ENCODE assay signal across 1 cellular context in the genomic region with DNA sequence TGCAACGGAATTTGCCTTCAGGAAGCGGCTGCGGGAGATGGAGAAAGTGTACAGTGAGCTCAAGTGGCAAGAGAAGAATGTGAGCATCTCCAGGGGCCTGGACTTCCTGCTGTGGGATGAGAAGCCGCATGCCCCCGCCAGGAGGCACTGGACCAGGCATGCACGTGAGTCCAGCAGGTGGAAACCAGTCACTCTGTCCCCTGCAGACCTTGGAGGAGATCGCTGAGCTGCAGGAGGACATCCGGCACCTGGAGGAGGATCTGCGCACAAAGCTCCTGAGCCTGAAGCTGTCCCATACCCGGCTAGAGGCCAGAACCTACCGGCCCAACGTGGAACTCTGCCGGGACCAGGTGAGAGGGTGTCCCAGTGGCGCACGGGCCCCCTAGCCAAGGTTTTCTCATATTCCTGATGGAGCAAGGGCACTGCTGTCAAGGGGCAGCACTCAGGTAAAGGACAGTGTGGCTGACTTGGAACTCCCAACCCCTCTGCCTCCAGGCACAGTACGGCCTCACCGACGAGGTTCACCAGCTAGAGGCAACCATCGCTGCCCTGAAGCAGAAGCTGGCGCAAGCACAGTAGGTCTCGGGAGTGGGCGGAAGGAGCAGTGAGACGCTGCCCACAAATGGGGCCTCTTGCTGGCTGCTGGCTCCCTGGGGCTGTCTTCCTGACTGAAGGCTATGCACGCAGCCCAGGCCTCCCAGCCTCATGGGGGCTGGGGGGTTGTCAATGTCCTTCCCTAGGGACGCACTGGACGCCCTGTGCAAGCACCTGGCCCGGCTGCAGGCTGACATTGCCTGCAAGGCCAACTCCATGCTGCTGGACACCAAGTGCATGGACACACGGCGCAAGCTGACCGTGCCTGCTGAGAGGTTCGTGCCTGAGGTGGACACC.
TF ChIP-seq lines count a peak whose summit lies in the region.

No MANE protein-coding gene starts in this region.

TF ChIP-seq in K562, 482 proteins besides CTCF, POLR2A, EP300 and RAD21 (continued from another document):
- TF ChIP-seq, protein P1, sequence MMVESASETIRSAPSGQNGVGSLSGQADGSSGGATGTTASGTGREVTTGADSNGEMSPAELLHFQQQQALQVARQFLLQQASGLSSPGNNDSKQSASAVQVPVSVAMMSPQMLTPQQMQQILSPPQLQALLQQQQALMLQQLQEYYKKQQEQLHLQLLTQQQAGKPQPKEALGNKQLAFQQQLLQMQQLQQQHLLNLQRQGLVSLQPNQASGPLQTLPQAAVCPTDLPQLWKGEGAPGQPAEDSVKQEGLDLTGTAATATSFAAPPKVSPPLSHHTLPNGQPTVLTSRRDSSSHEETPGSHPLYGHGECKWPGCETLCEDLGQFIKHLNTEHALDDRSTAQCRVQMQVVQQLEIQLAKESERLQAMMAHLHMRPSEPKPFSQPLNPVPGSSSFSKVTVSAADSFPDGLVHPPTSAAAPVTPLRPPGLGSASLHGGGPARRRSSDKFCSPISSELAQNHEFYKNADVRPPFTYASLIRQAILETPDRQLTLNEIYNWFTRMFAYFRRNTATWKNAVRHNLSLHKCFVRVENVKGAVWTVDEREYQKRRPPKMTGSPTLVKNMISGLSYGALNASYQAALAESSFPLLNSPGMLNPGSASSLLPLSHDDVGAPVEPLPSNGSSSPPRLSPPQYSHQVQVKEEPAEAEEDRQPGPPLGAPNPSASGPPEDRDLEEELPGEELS (CRISPR knock-in tag; IDR thresholded peaks at IDR 0.05; ENCODE audit: borderline replicate concordance), result no peak
- TF ChIP-seq SMAD1 (IDR thresholded peaks at IDR 0.05; ENCODE audit: low read depth, low read length, partially characterized antibody), result no peak
- TF ChIP-seq, protein P2, sequence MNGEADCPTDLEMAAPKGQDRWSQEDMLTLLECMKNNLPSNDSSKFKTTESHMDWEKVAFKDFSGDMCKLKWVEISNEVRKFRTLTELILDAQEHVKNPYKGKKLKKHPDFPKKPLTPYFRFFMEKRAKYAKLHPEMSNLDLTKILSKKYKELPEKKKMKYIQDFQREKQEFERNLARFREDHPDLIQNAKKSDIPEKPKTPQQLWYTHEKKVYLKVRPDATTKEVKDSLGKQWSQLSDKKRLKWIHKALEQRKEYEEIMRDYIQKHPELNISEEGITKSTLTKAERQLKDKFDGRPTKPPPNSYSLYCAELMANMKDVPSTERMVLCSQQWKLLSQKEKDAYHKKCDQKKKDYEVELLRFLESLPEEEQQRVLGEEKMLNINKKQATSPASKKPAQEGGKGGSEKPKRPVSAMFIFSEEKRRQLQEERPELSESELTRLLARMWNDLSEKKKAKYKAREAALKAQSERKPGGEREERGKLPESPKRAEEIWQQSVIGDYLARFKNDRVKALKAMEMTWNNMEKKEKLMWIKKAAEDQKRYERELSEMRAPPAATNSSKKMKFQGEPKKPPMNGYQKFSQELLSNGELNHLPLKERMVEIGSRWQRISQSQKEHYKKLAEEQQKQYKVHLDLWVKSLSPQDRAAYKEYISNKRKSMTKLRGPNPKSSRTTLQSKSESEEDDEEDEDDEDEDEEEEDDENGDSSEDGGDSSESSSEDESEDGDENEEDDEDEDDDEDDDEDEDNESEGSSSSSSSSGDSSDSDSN (IDR thresholded peaks at IDR 0.05; ENCODE audit: borderline replicate concordance in 1 of 2, low read depth in 2 of 2, low read length in 2 of 2), result no peak
- no peak for TF ChIP-seq SMAD3 (CRISPR knock-in tag; conservative IDR thresholded peaks at IDR 0.05)
- no peak for TF ChIP-seq ZFP30 (CRISPR knock-in tag; IDR thresholded peaks at IDR 0.05; ENCODE audit: borderline replicate concordance)
- no peak for TF ChIP-seq POLR3A (IDR thresholded peaks at IDR 0.05; ENCODE audit: borderline replicate concordance, extremely low read depth, insufficient read depth, insufficient read length)
- TF ChIP-seq, protein P3, sequence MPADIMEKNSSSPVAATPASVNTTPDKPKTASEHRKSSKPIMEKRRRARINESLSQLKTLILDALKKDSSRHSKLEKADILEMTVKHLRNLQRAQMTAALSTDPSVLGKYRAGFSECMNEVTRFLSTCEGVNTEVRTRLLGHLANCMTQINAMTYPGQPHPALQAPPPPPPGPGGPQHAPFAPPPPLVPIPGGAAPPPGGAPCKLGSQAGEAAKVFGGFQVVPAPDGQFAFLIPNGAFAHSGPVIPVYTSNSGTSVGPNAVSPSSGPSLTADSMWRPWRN (IDR thresholded peaks at IDR 0.05; ENCODE audit: low read depth), result no peak
- TF ChIP-seq MYC (IDR thresholded peaks at IDR 0.05; ENCODE audit: low read depth, low read length), result 0 out of 2 replicates have a peak, but pooled peaks have one; percentile 37
- no peak for TF ChIP-seq MYC (CRISPR knock-in tag; IDR thresholded peaks at IDR 0.05; ENCODE audit: borderline replicate concordance, low read depth)
- TF ChIP-seq, protein P4, sequence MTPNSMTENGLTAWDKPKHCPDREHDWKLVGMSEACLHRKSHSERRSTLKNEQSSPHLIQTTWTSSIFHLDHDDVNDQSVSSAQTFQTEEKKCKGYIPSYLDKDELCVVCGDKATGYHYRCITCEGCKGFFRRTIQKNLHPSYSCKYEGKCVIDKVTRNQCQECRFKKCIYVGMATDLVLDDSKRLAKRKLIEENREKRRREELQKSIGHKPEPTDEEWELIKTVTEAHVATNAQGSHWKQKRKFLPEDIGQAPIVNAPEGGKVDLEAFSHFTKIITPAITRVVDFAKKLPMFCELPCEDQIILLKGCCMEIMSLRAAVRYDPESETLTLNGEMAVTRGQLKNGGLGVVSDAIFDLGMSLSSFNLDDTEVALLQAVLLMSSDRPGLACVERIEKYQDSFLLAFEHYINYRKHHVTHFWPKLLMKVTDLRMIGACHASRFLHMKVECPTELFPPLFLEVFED (CRISPR knock-in tag; conservative IDR thresholded peaks at IDR 0.05), result no peak
- no peak for TF ChIP-seq ZNF311 (CRISPR knock-in tag; IDR thresholded peaks at IDR 0.05)
- TF ChIP-seq NFRKB (IDR thresholded peaks at IDR 0.05; ENCODE audit: low read depth), result no peak
- TF ChIP-seq, protein P5, sequence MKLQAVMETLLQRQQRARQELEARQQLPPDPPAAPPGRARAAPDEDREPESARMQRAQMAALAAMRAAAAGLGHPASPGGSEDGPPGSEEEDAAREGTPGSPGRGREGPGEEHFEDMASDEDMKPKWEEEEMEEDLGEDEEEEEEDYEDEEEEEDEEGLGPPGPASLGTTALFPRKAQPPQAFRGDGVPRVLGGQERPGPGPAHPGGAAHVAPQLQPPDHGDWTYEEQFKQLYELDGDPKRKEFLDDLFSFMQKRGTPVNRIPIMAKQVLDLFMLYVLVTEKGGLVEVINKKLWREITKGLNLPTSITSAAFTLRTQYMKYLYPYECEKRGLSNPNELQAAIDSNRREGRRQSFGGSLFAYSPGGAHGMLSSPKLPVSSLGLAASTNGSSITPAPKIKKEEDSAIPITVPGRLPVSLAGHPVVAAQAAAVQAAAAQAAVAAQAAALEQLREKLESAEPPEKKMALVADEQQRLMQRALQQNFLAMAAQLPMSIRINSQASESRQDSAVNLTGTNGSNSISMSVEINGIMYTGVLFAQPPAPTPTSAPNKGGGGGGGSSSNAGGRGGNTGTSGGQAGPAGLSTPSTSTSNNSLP (IDR thresholded peaks at IDR 0.05; ENCODE audit: borderline replicate concordance, low read depth, low read length), result no peak
- TF ChIP-seq, protein P6, sequence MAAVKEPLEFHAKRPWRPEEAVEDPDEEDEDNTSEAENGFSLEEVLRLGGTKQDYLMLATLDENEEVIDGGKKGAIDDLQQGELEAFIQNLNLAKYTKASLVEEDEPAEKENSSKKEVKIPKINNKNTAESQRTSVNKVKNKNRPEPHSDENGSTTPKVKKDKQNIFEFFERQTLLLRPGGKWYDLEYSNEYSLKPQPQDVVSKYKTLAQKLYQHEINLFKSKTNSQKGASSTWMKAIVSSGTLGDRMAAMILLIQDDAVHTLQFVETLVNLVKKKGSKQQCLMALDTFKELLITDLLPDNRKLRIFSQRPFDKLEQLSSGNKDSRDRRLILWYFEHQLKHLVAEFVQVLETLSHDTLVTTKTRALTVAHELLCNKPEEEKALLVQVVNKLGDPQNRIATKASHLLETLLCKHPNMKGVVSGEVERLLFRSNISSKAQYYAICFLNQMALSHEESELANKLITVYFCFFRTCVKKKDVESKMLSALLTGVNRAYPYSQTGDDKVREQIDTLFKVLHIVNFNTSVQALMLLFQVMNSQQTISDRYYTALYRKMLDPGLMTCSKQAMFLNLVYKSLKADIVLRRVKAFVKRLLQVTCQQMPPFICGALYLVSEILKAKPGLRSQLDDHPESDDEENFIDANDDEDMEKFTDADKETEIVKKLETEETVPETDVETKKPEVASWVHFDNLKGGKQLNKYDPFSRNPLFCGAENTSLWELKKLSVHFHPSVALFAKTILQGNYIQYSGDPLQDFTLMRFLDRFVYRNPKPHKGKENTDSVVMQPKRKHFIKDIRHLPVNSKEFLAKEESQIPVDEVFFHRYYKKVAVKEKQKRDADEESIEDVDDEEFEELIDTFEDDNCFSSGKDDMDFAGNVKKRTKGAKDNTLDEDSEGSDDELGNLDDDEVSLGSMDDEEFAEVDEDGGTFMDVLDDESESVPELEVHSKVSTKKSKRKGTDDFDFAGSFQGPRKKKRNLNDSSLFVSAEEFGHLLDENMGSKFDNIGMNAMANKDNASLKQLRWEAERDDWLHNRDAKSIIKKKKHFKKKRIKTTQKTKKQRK (IDR thresholded peaks at IDR 0.05; ENCODE audit: borderline replicate concordance, low read depth, low read length), result no peak
- no peak for TF ChIP-seq ZNF253 (CRISPR knock-in tag; conservative IDR thresholded peaks at IDR 0.05)
- TF ChIP-seq CHCHD3 (CRISPR knock-in tag; IDR thresholded peaks at IDR 0.05), result no peak
- no peak for TF ChIP-seq EWSR1 (IDR thresholded peaks at IDR 0.05; ENCODE audit: borderline replicate concordance, low read depth, partially characterized antibody)
- no peak for TF ChIP-seq ZNF212 (CRISPR knock-in tag; IDR thresholded peaks at IDR 0.05)
- no peak for TF ChIP-seq SMAD4 (CRISPR knock-in tag; conservative IDR thresholded peaks at IDR 0.05)
- TF ChIP-seq E2F3 (CRISPR knock-in tag; IDR thresholded peaks at IDR 0.05), result no peak
- TF ChIP-seq CEBPB (tag; IDR thresholded peaks at IDR 0.05), result no peak
